ENCODE assay signal across 8 cellular contexts in genomic region chr11:128632151-128632791, GRCh38. TPM values are rescaled to one million over a fixed set of nuclear protein-coding genes. Genes with fewer than 3 reads are reported as not detected.
DNase-seq lines count a peak whose midpoint lies in the region; ATAC-seq, FAIRE-seq and TF ChIP-seq lines count a peak whose summit lies in the region.

No MANE protein-coding gene starts in this region.

- H3K4me2 ChIP-seq in MM.1S (ENCODE audit: low read depth, low read length) = no peak overlapping the region
- H3K4me2 ChIP-seq in H1 (ENCODE audit: insufficient read depth in 1 of 2, low read depth in 2 of 2, low read length in 2 of 2) = no peak overlapping the region

- DNase-seq in AG04450 (ENCODE audit: low read depth, low spot score) = peak; percentile 45
- peak; percentile 75 for DNase-seq in MM.1S
- peak; percentile 32 for DNase-seq in WERI-Rb-1
- peak in 1 of 2 experiments; percentile 66 for DNase-seq in H1 (ENCODE audit: low read depth in 1 of 2, low spot score in 2 of 2)
- DNase-seq in naive thymus-derived CD4-positive, alpha-beta T cell = peak in 7 of 9 donors; percentile 43 to 70 (median 57)
- no peak for DNase-seq in cerebellar nuclear complex (lab: John Stamatoyannopoulos, UW)
- DNase-seq in NCI-H446 (lab: John Stamatoyannopoulos, UW) = no peak

- H2BK20ac ChIP-seq in H1 (ENCODE audit: low read length) = no peak overlapping the region

- H3K27me3 Mint-ChIP-seq in naive thymus-derived CD4-positive, alpha-beta T cell = no peaks in the 10 kb centered on the region

- H3K14ac ChIP-seq in H1 (ENCODE audit: insufficient read length) = no peak overlapping the region

- peaks cover 3% of the 10 kb centered on the region for H3K27me3 ChIP-seq in AG04450 (ENCODE audit: control insufficient read depth, insufficient read depth, low read length)
- no peaks in the 10 kb centered on the region for H3K27me3 ChIP-seq in MM.1S (replicated peaks; ENCODE audit: insufficient read depth, low read length)
- H3K27me3 ChIP-seq in WERI-Rb-1 (ENCODE audit: insufficient read depth, low read depth, severe bottlenecking) = no peaks in the 10 kb centered on the region
- H3K27me3 ChIP-seq in H1 (replicated peaks in 1 of 4; ENCODE audit: control insufficient read depth in 3 of 4, extremely low read depth in 1 of 4, insufficient read depth in 3 of 4, low read length in 3 of 4) = no peaks in the 10 kb centered on the region
- no peaks in the 10 kb centered on the region for H3K27me3 ChIP-seq in naive thymus-derived CD4-positive, alpha-beta T cell (ENCODE audit: control insufficient read depth in 2 of 2, insufficient read depth in 2 of 2, low read length in 2 of 2)

- TF ChIP-seq EP300 in H1 (IDR thresholded peaks at IDR 0.05; ENCODE audit: borderline replicate concordance in 1 of 2, low read depth in 2 of 2, low read length in 2 of 2) = no peak

- no peaks in the 10 kb centered on the region for H3K79me1 ChIP-seq in H1 (ENCODE audit: low read depth, low read length)

- no peak overlapping the region for H2BK5ac ChIP-seq in H1 (ENCODE audit: low read depth, low read length)

- 57% methylated on average over 6 of the region's 6 CpGs; no CpG with 5 or more reads in 1 of the 2 experiments for WGBS in H1 (ENCODE audit: extremely low coverage in 1 of 2, insufficient coverage in 1 of 2, insufficient read length in 1 of 2, insufficient replicate concordance in 2 of 2, low coverage in 1 of 2, low lambda C conversion rate in 2 of 2, missing lambda C conversion rate in 1 of 2), 2 experiments

- no peaks in the 10 kb centered on the region for H3F3A ChIP-seq in MM.1S (ENCODE audit: insufficient read depth, low read length)

- intact Hi-C loops in naive thymus-derived CD4-positive, alpha-beta T cell (cut with micrococcal nuclease) = loop anchor here (1.0 to 5.0 kb wide), 4 partner anchors 60 to 475 kb away; partner anchors contain the start of gene FLI1 (in 1 of the 2)

- H3K4ac ChIP-seq in H1 (replicated peaks; ENCODE audit: insufficient read length, low read depth, low read length) = no peak overlapping the region

- peak overlapping the region; percentile 20; the same call in 1 of the 2 replicates for H4K8ac ChIP-seq in H1 (ENCODE audit: extremely low read depth, insufficient read depth, low read length)

- H3K18ac ChIP-seq in H1 (ENCODE audit: extremely low read depth, low read length) = no peak overlapping the region

- H4K91ac ChIP-seq in H1 (replicated peaks; ENCODE audit: insufficient read length, low read length) = no peak overlapping the region

- H3K9me2 ChIP-seq in MM.1S (replicated peaks; ENCODE audit: insufficient read depth, low read length) = no peaks in the 10 kb centered on the region

- CTCF ChIA-PET in AG04450 (lab: Charles Lee) (interaction anchor here (0.6 to 7.3 kb wide), 65 partner anchors 8 to 600 kb away, joined by 3 to 295 read pairs (median 5); no protein-coding TSS in a partner anchor), H1 (lab: Charles Lee; ENCODE audit: partially characterized antibody) (interaction anchor here (0.6 to 17.6 kb wide), 110 partner anchors 8 to 1107 kb away, joined by 3 to 319 read pairs (median 4); no protein-coding TSS in a partner anchor)
- CTCF ChIA-PET in naive thymus-derived CD4-positive, alpha-beta T cell (lab: Charles Lee) = interaction anchor here (0.6 to 7.6 kb wide), 65 partner anchors 9 to 602 kb away, joined by 3 to 148 read pairs (median 5); no protein-coding TSS in a partner anchor

- POLR2A ChIA-PET in AG04450 (lab: Yijun Ruan, JAX) (interaction anchor here (0.7 kb wide), 1 partner anchor 55 kb away, joined by 3 read pairs; no protein-coding TSS in a partner anchor), H1 (lab: Charles Lee; ENCODE audit: partially characterized antibody) (interaction anchor here (0.6 kb wide), 1 partner anchor 15 kb away, joined by 3 read pairs; no protein-coding TSS in a partner anchor)
- POLR2A ChIA-PET in naive thymus-derived CD4-positive, alpha-beta T cell (lab: Charles Lee) = interaction anchor here (0.6 to 18.7 kb wide), 19 partner anchors 62 to 462 kb away, joined by 3 to 546 read pairs (median 4); partner anchors contain the start of gene FLI1

- TF ChIP-seq CTCF in AG04450 (IDR thresholded peaks at IDR 0.05; ENCODE audit: low read depth, low read length) (peak; percentile 88), GM12875 (IDR thresholded peaks at IDR 0.05; ENCODE audit: borderline replicate concordance, insufficient read depth, low read depth, low read length) (peak; percentile 74), MM.1S (IDR thresholded peaks at IDR 0.05; ENCODE audit: low read length) (peak; percentile 71), WERI-Rb-1 (IDR thresholded peaks at IDR 0.05; ENCODE audit: low read depth, low read length) (peak; percentile 65), H1 (IDR thresholded peaks at IDR 0.05; ENCODE audit: control extremely low read depth in 1 of 3, insufficient read depth in 1 of 3, low read depth in 1 of 3, low read length in 3 of 3) (peak; percentile 73 to 91 (median 87))

- H3K79me2 ChIP-seq in MM.1S (ENCODE audit: low read length) (no peaks in the 10 kb centered on the region), H1 (ENCODE audit: control insufficient read depth in 1 of 2, insufficient read depth in 2 of 2, low read length in 2 of 2) (no peaks in the 10 kb centered on the region)

- H3K27ac ChIP-seq in AG04450 (ENCODE audit: low read depth, low read length) (no peak overlapping the region), MM.1S (ENCODE audit: low read length) (no peak overlapping the region), WERI-Rb-1 (no peak overlapping the region), H1 (ENCODE audit: low read depth, low read length) (no peak overlapping the region)
- no peak overlapping the region for H3K27ac ChIP-seq in naive thymus-derived CD4-positive, alpha-beta T cell (ENCODE audit: low read depth, low read length)

- no peaks in the 10 kb centered on the region for H3K23me2 ChIP-seq in H1 (ENCODE audit: low read depth, low read length)

- H2BK12ac ChIP-seq in H1 (ENCODE audit: low read depth, low read length) = no peak overlapping the region

- ATAC-seq in naive thymus-derived CD4-positive, alpha-beta T cell = peak; percentile 47

- no peak for TF ChIP-seq POLR2A in H1 (IDR thresholded peaks at IDR 0.05; ENCODE audit: control extremely low read depth in 1 of 2, low read depth in 2 of 2, low read length in 2 of 2)

- H2AFZ ChIP-seq in MM.1S (ENCODE audit: low read length) = no peak overlapping the region
- no peak overlapping the region for H2AFZ ChIP-seq in H1 (ENCODE audit: low read length)

- no peak overlapping the region for H2BK15ac ChIP-seq in H1 (ENCODE audit: low read length)

- peak; percentile 89 to 94 for TF ChIP-seq RAD21 in H1 (IDR thresholded peaks at IDR 0.05 in 1 of 2, conservative IDR thresholded peaks at IDR 0.05 in 1 of 2; ENCODE audit: low read depth in 2 of 2, low read length in 2 of 2)

- no peaks in the 10 kb centered on the region for H3K9me3 Mint-ChIP-seq in naive thymus-derived CD4-positive, alpha-beta T cell

- H3K23ac ChIP-seq in H1 (ENCODE audit: insufficient read length) = no peak overlapping the region

- no peak overlapping the region for H2BK120ac ChIP-seq in H1 (replicated peaks; ENCODE audit: low read depth, low read length)

- H3K36me3 Mint-ChIP-seq in naive thymus-derived CD4-positive, alpha-beta T cell = no peaks in the 10 kb centered on the region

- peak; percentile 94 for FAIRE-seq in H1 (lab: Jason Lieb, UNC)

- H3K56ac ChIP-seq in H1 (replicated peaks; ENCODE audit: insufficient read length, low read depth, low read length) = no peak overlapping the region

- H4K20me1 ChIP-seq in MM.1S (ENCODE audit: insufficient read depth, low read length) = no peaks in the 10 kb centered on the region
- no peaks in the 10 kb centered on the region for H4K20me1 ChIP-seq in H1 (replicated peaks in 1 of 2; ENCODE audit: control insufficient read depth in 1 of 2, insufficient read depth in 2 of 2, low read length in 2 of 2)

- peak overlapping the region in 8 of 9 donors; percentile 45 to 100 (median 86) for H3K27ac Mint-ChIP-seq in naive thymus-derived CD4-positive, alpha-beta T cell

- peaks cover 32 to 59% (median 55%) of the 10 kb centered on the region in 7 donors for H3K4me1 Mint-ChIP-seq in naive thymus-derived CD4-positive, alpha-beta T cell

- peaks cover 24% of the 10 kb centered on the region for H3K4me1 ChIP-seq in MM.1S (ENCODE audit: low read length)
- peaks cover 0 to 2% (median 1%) of the 10 kb centered on the region in 4 experiments; a peak in 1 of 7 replicates for H3K4me1 ChIP-seq in H1 (replicated peaks in 1 of 4; ENCODE audit: control insufficient read depth in 3 of 4, insufficient read depth in 4 of 4, low read length in 3 of 4)
- H3K4me1 ChIP-seq in naive thymus-derived CD4-positive, alpha-beta T cell (ENCODE audit: control insufficient read depth in 2 of 2, insufficient read depth in 2 of 2, low read length in 2 of 2) = peaks cover 36 to 44% of the 10 kb centered on the region in 2 donors

- H4K5ac ChIP-seq in H1 (ENCODE audit: insufficient read length, low read depth, low read length) = no peak overlapping the region

- H3K36me3 ChIP-seq in MM.1S (replicated peaks; ENCODE audit: insufficient read depth, low read length) (no peaks in the 10 kb centered on the region), WERI-Rb-1 (no peaks in the 10 kb centered on the region), H1 (ENCODE audit: control insufficient read depth in 2 of 4, insufficient read depth in 4 of 4, low read length in 3 of 4) (no peaks in the 10 kb centered on the region)
- H3K36me3 ChIP-seq in naive thymus-derived CD4-positive, alpha-beta T cell (ENCODE audit: control insufficient read depth in 2 of 3, insufficient read depth in 3 of 3, low read length in 3 of 3) = no peaks in the 10 kb centered on the region

- peak overlapping the region in 2 of 10 donors; percentile 7 to 8 for H3K4me3 Mint-ChIP-seq in naive thymus-derived CD4-positive, alpha-beta T cell

- H3K9ac ChIP-seq in MM.1S (ENCODE audit: low read length) (no peak overlapping the region), H1 (replicated peaks in 1 of 4; ENCODE audit: extremely low read depth in 1 of 4, low read depth in 3 of 4, low read length in 3 of 4) (no peak overlapping the region)

- no peaks in the 10 kb centered on the region; the same call in 1 of the 2 replicates for H3K9me3 ChIP-seq in AG04450 (ENCODE audit: control insufficient read depth, insufficient read depth, low read length)
- no peaks in the 10 kb centered on the region for H3K9me3 ChIP-seq in MM.1S (replicated peaks; ENCODE audit: insufficient read depth, low read length)
- no peaks in the 10 kb centered on the region for H3K9me3 ChIP-seq in WERI-Rb-1 (ENCODE audit: severe bottlenecking)
- no peaks in the 10 kb centered on the region for H3K9me3 ChIP-seq in H1 (ENCODE audit: insufficient read depth in 2 of 2, low read depth in 1 of 2, low read length in 1 of 2)
- no peaks in the 10 kb centered on the region for H3K9me3 ChIP-seq in naive thymus-derived CD4-positive, alpha-beta T cell (ENCODE audit: control insufficient read depth in 2 of 3, low read length in 3 of 3)

- no peak overlapping the region for H2AK5ac ChIP-seq in H1 (ENCODE audit: low read depth, low read length)

- H3K4me3 ChIP-seq in AG04450 (ENCODE audit: low read depth, low read length) (no peak overlapping the region), GM12875 (ENCODE audit: low read depth, low read length) (no peak overlapping the region), MM.1S (ENCODE audit: low read length) (no peak overlapping the region), WERI-Rb-1 (ENCODE audit: low read depth, low read length) (no peak overlapping the region), H1 (ENCODE audit: extremely low read depth in 1 of 4, insufficient read depth in 2 of 4, low read depth in 3 of 4, low read length in 4 of 4) (no peak overlapping the region)
- H3K4me3 ChIP-seq in naive thymus-derived CD4-positive, alpha-beta T cell (ENCODE audit: low read length) = no peak overlapping the region

RNA-seq across cellular contexts. Expression of gene ETS1, which starts 44.9 kb away (rescaled TPM):
- polyA plus RNA-seq in AG04450 (2011; rRNA removed) = 32.3 and 34.6 TPM in 2 replicates
- polyA minus RNA-seq in AG04450 (2011; rRNA and poly(A)+ RNA removed) = 51.1 and 58.3 TPM in 2 replicates
- total RNA-seq in H1 (2021; fragmentation: NEBNext Ultra II Directional; extraction: Animal tissue kit (Norgen Biotek cat#: 25700)) = 33.7 and 35.3 TPM in 2 replicates
- polyA plus RNA-seq in H1 (2011; rRNA removed) = 10.0 and 10.7 TPM in 2 replicates
- 10.7 TPM for polyA plus RNA-seq in H1 (2011; cell fraction: cytosol; rRNA removed)
- polyA plus RNA-seq in H1 (2011; cell fraction: nucleus; rRNA removed) = 9.4 TPM
- 10.8 to 21.3 TPM (median 13.8 TPM) in 4 replicates for polyA plus RNA-seq in H1 (2012, experiment 1 of 2)
- 2.2 TPM for polyA plus RNA-seq in H1 (2012, experiment 2 of 2)
- 19.4 TPM for polyA plus RNA-seq in H1 (2013, experiment 1 of 2)
- polyA plus RNA-seq in H1 (2013, experiment 2 of 2) = 18.6 TPM
- 23.9 and 26.2 TPM in 2 replicates for polyA minus RNA-seq in H1 (2011; rRNA and poly(A)+ RNA removed)
- polyA minus RNA-seq in H1 (2011; cell fraction: cytosol; rRNA and poly(A)+ RNA removed) = 8.1 TPM
- 26.0 TPM for polyA minus RNA-seq in H1 (2011; cell fraction: nucleus; rRNA and poly(A)+ RNA removed)
- 100 to 1,000 TPM; 659 to 871 (median 773) TPM for total RNA-seq in naive thymus-derived CD4-positive, alpha-beta T cell
- polyA plus RNA-seq in naive thymus-derived CD4-positive, alpha-beta T cell = 100 to 1,000 TPM; 514 to 634 TPM

Comparison
In these comparisons a context has a peak if more than half of its experiments do, and no peak if none do; other contexts are left out.
1. DNase-seq: peak in AG04450 (single experiment), MM.1S (single experiment), WERI-Rb-1 (single experiment) and naive thymus-derived CD4-positive, alpha-beta T cell (7 of 9); none in cerebellar nuclear complex (0 of 2) and NCI-H446 (0 of 2).
2. RNA of gene ETS1, which starts 44.9 kb away (polyA plus RNA-seq): 514 to 634 TPM in naive thymus-derived CD4-positive, alpha-beta T cell; 32.3 to 34.6 TPM in AG04450 and 2.2 to 21.3 TPM in H1; every median in the first group is over 10 times any median in the second.
3. Peak in every context shown above with its lines, with median percentiles within 50 percentile points of each other: CTCF ChIP-seq.